1 cellular context compared by ENCODE assay signal in the genomic region with DNA sequence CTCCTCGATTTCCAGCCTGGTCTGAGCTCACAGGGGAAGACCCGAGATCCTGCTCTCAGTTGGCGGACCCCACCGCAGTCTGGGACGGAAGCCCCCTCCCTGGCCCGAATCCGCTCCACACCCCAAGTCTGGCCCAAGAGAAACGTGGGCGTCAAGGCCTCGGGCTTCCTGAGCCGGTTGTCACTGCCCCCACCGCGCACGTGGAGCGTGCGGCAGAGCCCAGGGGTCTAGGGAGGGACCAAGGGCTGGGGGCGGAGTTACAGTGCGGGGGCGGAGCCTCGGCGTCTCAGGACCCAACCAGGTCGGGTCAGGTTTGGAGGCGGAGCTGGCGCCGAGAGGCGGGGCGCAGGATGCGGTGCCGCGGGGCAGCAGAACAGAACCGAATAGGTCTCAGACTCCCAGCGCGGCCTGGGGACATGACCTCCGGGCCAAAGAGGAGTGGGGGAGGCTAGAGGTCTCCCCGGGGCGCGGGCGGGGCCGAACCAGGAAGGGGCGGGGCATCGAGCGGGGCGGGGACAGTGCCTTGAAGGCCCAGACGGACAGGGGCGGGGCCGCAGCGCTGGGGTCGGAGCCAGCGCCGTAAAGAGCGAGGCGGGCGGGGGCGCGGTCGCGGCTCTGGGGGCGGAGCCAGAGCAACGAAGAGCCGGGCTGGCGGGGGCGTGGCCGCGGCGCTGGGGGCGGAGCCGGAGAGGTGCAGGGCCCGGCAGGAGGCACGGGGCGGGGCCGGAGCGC.
TF ChIP-seq lines count a peak whose summit lies in the region.

No MANE protein-coding gene starts in this region.

TF ChIP-seq in HepG2, 621 proteins besides CTCF, POLR2A, EP300 and RAD21 (continued from another document and continues in another):
- TF ChIP-seq IKZF5 (CRISPR knock-in tag; IDR thresholded peaks at IDR 0.05), result peak; percentile 82; the same call in 1 of the 2 replicates
- TF ChIP-seq ZFP41 (CRISPR knock-in tag; IDR thresholded peaks at IDR 0.05; ENCODE audit: borderline replicate concordance), result peak; percentile 95; the same call in 1 of the 2 replicates
- TF ChIP-seq PTBP1 (IDR thresholded peaks at IDR 0.05; ENCODE audit: low read depth, low read length, poor library complexity, severe bottlenecking), result no peak
- peak; percentile 43; the same call in 1 of the 2 replicates for TF ChIP-seq ZMYM3 (CRISPR knock-in tag; IDR thresholded peaks at IDR 0.05)
- TF ChIP-seq HNRNPUL1 (IDR thresholded peaks at IDR 0.05; ENCODE audit: low read depth, low read length), result no peak
- TF ChIP-seq ATAD3A (CRISPR knock-in tag; IDR thresholded peaks at IDR 0.05), result no peak
- peak; percentile 70 for TF ChIP-seq RARA (CRISPR knock-in tag; IDR thresholded peaks at IDR 0.05)
- peak; percentile 90; the same call in 1 of the 2 replicates for TF ChIP-seq ZNF224 (CRISPR knock-in tag; IDR thresholded peaks at IDR 0.05)
- TF ChIP-seq, protein P1, sequence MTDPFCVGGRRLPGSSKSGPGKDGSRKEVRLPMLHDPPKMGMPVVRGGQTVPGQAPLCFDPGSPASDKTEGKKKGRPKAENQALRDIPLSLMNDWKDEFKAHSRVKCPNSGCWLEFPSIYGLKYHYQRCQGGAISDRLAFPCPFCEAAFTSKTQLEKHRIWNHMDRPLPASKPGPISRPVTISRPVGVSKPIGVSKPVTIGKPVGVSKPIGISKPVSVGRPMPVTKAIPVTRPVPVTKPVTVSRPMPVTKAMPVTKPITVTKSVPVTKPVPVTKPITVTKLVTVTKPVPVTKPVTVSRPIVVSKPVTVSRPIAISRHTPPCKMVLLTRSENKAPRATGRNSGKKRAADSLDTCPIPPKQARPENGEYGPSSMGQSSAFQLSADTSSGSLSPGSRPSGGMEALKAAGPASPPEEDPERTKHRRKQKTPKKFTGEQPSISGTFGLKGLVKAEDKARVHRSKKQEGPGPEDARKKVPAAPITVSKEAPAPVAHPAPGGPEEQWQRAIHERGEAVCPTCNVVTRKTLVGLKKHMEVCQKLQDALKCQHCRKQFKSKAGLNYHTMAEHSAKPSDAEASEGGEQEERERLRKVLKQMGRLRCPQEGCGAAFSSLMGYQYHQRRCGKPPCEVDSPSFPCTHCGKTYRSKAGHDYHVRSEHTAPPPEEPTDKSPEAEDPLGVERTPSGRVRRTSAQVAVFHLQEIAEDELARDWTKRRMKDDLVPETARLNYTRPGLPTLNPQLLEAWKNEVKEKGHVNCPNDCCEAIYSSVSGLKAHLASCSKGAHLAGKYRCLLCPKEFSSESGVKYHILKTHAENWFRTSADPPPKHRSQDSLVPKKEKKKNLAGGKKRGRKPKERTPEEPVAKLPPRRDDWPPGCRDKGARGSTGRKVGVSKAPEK (CRISPR knock-in tag; IDR thresholded peaks at IDR 0.05; ENCODE audit: borderline replicate concordance), result no peak
- no peak for TF ChIP-seq NR2F1 (CRISPR knock-in tag; IDR thresholded peaks at IDR 0.05)
- peak; percentile 98 for TF ChIP-seq ZNF605 (CRISPR knock-in tag; IDR thresholded peaks at IDR 0.05)
- TF ChIP-seq ZNF296 (CRISPR knock-in tag; conservative IDR thresholded peaks at IDR 0.05), result no peak
- TF ChIP-seq PRMT3 (CRISPR knock-in tag; IDR thresholded peaks at IDR 0.05; ENCODE audit: borderline replicate concordance, low read depth), result no peak
- 0 out of 2 replicates have a peak, but pooled peaks have one; percentile 66 for TF ChIP-seq KDM3A (CRISPR knock-in tag; IDR thresholded peaks at IDR 0.05; ENCODE audit: low read depth)
- TF ChIP-seq ZBTB3 (CRISPR knock-in tag; IDR thresholded peaks at IDR 0.05; ENCODE audit: borderline replicate concordance, low read depth), result peak; percentile 66; the same call in 1 of the 2 replicates
- TF ChIP-seq ZMYM4 (CRISPR knock-in tag; IDR thresholded peaks at IDR 0.05), result peak; percentile 41; the same call in 1 of the 2 replicates
- no peak for TF ChIP-seq SCMH1 (CRISPR knock-in tag; IDR thresholded peaks at IDR 0.05; ENCODE audit: borderline replicate concordance)
- TF ChIP-seq ZNF101 (CRISPR knock-in tag; IDR thresholded peaks at IDR 0.05; ENCODE audit: borderline replicate concordance, low read depth), result peak; percentile 67; the same call in 1 of the 2 replicates
- peak; percentile 94; the same call in 1 of the 2 replicates for TF ChIP-seq ZNF441 (CRISPR knock-in tag; IDR thresholded peaks at IDR 0.05; ENCODE audit: borderline replicate concordance)
- no peak for TF ChIP-seq SOX13 (IDR thresholded peaks at IDR 0.05)
- TF ChIP-seq SOX13 (CRISPR knock-in tag; conservative IDR thresholded peaks at IDR 0.05 in 1 of 2, IDR thresholded peaks at IDR 0.05 in 1 of 2), result 0 out of 4 replicates have a peak, but pooled peaks of 1 of the 2 experiments have one; percentile 6
- no peak for TF ChIP-seq SRSF4 (IDR thresholded peaks at IDR 0.05; ENCODE audit: low read depth, low read length, poor library complexity, severe bottlenecking)
- no peak for TF ChIP-seq JUNB (CRISPR knock-in tag; IDR thresholded peaks at IDR 0.05; ENCODE audit: borderline replicate concordance)
- TF ChIP-seq EED (CRISPR knock-in tag; IDR thresholded peaks at IDR 0.05), result peak; percentile 96
- TF ChIP-seq ZSCAN30 (CRISPR knock-in tag; IDR thresholded peaks at IDR 0.05), result no peak
- 0 out of 2 replicates have a peak, but pooled peaks have one; percentile 34 for TF ChIP-seq ELF3 (CRISPR knock-in tag; IDR thresholded peaks at IDR 0.05)
- peak; percentile 67 for TF ChIP-seq ZBTB14 (CRISPR knock-in tag; IDR thresholded peaks at IDR 0.05)
- no peak for TF ChIP-seq ASH2L (IDR thresholded peaks at IDR 0.05; ENCODE audit: insufficient read length, low read depth, low read length)
- TF ChIP-seq NCOA2 (CRISPR knock-in tag; IDR thresholded peaks at IDR 0.05), result peak; percentile 34; the same call in 1 of the 2 replicates
- no peak for TF ChIP-seq NCOA1 (CRISPR knock-in tag; IDR thresholded peaks at IDR 0.05)
- TF ChIP-seq CERS6 (CRISPR knock-in tag; IDR thresholded peaks at IDR 0.05), result no peak
- TF ChIP-seq ELF4 (CRISPR knock-in tag; IDR thresholded peaks at IDR 0.05; ENCODE audit: borderline replicate concordance), result no peak; the same call in 1 of the 2 replicates
- TF ChIP-seq, protein P2, sequence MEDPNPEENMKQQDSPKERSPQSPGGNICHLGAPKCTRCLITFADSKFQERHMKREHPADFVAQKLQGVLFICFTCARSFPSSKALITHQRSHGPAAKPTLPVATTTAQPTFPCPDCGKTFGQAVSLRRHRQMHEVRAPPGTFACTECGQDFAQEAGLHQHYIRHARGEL (CRISPR knock-in tag; IDR thresholded peaks at IDR 0.05), result peak; percentile 92
- TF ChIP-seq KMT2B (CRISPR knock-in tag; IDR thresholded peaks at IDR 0.05), result peak; percentile 79
- TF ChIP-seq, protein P3, sequence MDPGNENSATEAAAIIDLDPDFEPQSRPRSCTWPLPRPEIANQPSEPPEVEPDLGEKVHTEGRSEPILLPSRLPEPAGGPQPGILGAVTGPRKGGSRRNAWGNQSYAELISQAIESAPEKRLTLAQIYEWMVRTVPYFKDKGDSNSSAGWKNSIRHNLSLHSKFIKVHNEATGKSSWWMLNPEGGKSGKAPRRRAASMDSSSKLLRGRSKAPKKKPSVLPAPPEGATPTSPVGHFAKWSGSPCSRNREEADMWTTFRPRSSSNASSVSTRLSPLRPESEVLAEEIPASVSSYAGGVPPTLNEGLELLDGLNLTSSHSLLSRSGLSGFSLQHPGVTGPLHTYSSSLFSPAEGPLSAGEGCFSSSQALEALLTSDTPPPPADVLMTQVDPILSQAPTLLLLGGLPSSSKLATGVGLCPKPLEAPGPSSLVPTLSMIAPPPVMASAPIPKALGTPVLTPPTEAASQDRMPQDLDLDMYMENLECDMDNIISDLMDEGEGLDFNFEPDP (CRISPR knock-in tag; conservative IDR thresholded peaks at IDR 0.05), result no peak
- TF ChIP-seq DNMT1 (CRISPR knock-in tag; IDR thresholded peaks at IDR 0.05), result no peak; the same call in 1 of the 2 replicates
- TF ChIP-seq ZNF781 (CRISPR knock-in tag; IDR thresholded peaks at IDR 0.05; ENCODE audit: borderline replicate concordance, not compliant biosample characterization), result peak; percentile 99
- no peak for TF ChIP-seq CCAR2 (optimal IDR thresholded peaks at IDR 0.05; ENCODE audit: low read depth, low read length)
- TF ChIP-seq PAX8 (CRISPR knock-in tag; IDR thresholded peaks at IDR 0.05; ENCODE audit: borderline replicate concordance), result peak; percentile 97; the same call in 1 of the 2 replicates
- no peak; the same call in 1 of the 2 replicates for TF ChIP-seq E2F1 (CRISPR knock-in tag; IDR thresholded peaks at IDR 0.05)
- TF ChIP-seq RORA (CRISPR knock-in tag; IDR thresholded peaks at IDR 0.05), result no peak
- no peak for TF ChIP-seq TCF12 (IDR thresholded peaks at IDR 0.05)
- TF ChIP-seq TCF12 (CRISPR knock-in tag; IDR thresholded peaks at IDR 0.05), result no peak; the same call in 1 of the 2 replicates
- TF ChIP-seq, protein P4, sequence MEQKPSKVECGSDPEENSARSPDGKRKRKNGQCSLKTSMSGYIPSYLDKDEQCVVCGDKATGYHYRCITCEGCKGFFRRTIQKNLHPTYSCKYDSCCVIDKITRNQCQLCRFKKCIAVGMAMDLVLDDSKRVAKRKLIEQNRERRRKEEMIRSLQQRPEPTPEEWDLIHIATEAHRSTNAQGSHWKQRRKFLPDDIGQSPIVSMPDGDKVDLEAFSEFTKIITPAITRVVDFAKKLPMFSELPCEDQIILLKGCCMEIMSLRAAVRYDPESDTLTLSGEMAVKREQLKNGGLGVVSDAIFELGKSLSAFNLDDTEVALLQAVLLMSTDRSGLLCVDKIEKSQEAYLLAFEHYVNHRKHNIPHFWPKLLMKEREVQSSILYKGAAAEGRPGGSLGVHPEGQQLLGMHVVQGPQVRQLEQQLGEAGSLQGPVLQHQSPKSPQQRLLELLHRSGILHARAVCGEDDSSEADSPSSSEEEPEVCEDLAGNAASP (CRISPR knock-in tag; IDR thresholded peaks at IDR 0.05; ENCODE audit: borderline replicate concordance), result peak; percentile 79; the same call in 1 of the 2 replicates
- TF ChIP-seq ZNF543 (CRISPR knock-in tag; IDR thresholded peaks at IDR 0.05), result peak; percentile 63; the same call in 1 of the 2 replicates
- TF ChIP-seq CREM (IDR thresholded peaks at IDR 0.05), result no peak
- no peak for TF ChIP-seq CREM (CRISPR knock-in tag; IDR thresholded peaks at IDR 0.05)
- TF ChIP-seq SATB2 (CRISPR knock-in tag; IDR thresholded peaks at IDR 0.05), result peak; percentile 92; the same call in 1 of the 2 replicates
- TF ChIP-seq MLX (CRISPR knock-in tag; IDR thresholded peaks at IDR 0.05), result peak; percentile 31; the same call in 1 of the 2 replicates
- no peak for TF ChIP-seq ZNF629 (CRISPR knock-in tag; conservative IDR thresholded peaks at IDR 0.05)
- peak; percentile 84; the same call in 1 of the 2 replicates for TF ChIP-seq TBX2 (CRISPR knock-in tag; IDR thresholded peaks at IDR 0.05; ENCODE audit: borderline replicate concordance)
- TF ChIP-seq ZNF317 (CRISPR knock-in tag; IDR thresholded peaks at IDR 0.05), result peak; percentile 85
- no peak for TF ChIP-seq DBP (CRISPR knock-in tag; IDR thresholded peaks at IDR 0.05; ENCODE audit: not compliant biosample characterization)
